31 cellular contexts compared by ENCODE assay signal in the genomic region with DNA sequence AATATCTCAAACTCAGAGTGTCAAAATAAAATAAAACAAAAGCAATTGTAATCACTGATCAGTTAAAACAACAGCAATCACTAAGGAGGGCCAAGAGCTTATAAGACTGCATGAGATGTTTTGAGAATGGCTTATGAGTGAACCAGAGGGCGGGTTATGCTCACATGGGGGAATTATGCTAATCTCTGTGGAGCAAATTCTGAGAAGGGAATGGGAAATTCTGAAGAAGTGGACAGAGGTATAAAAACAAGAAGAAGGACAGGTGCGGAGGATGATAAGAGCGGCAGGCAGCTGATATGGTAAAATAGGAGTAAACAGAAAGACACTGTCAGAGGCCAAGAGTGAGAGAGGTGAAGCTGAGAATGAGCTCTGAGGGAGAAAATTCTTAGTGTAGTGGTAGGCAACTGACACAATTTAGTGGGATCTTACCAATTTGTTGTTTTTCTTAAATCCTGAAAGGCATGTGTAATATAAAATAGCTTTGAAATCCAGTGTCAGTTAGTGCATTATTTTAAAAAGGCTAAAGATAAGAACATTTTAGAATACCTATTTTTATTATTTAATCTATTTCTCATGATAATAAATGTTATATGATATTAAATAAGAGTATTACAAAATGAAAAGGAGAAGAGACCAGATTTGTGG.
"Had no signal": no experiment of that assay in that cellular context is flagged by ENCODE, and none has a peak within 500 bp of the region (broad histone marks: within the 10 kb centered on the region; RNA-seq: fewer than 3 reads in every experiment).

No MANE protein-coding gene starts in this region.

- H3K4me1 ChIP-seq: gastrocnemius medialis, pancreas, psoas muscle, right atrium auricular region, upper lobe of left lung, vagina had no signal

- H3K27me3 Mint-ChIP-seq: activated CD8-positive, alpha-beta T cell treated with anti-CD3 and anti-CD28 coated beads for 36 hours; stimulated activated memory B cell treated with anti-CD40 and anti-IgM and Interleukin-4, amounts not matched to agents 10 μg/mL and 1 μg/mL and 100 μg/mL, for 72 hours; stimulated activated naive CD8-positive, alpha-beta T cell treated with anti-CD3 and anti-CD28 coated beads, Interleukin-15, amount 100 ng/mL, for 72 hours had no signal

- H3K27ac ChIP-seq: brain microvascular endothelial cell, coronary artery, dorsolateral prefrontal cortex, gastrocnemius medialis, hepatocyte, pancreas, psoas muscle, right atrium auricular region, upper lobe of left lung, vagina had no signal

- H3K36me3 Mint-ChIP-seq: stimulated activated memory B cell treated with anti-CD40 and anti-IgM and Interleukin-4, amounts not matched to agents 10 μg/mL and 1 μg/mL and 100 μg/mL, for 72 hours; WTC11 had no signal

- H3K9me3 Mint-ChIP-seq: activated CD8-positive, alpha-beta T cell treated with anti-CD3 and anti-CD28 coated beads for 36 hours; activated T-cell treated with anti-CD3 and anti-CD28 coated beads, Interleukin-2, amount 50 U/mL, for 4 hours; nephron; stimulated activated memory B cell treated with anti-CD40 and anti-IgM and Interleukin-4, amounts not matched to agents 10 μg/mL and 1 μg/mL and 100 μg/mL, for 72 hours; T-helper 2 cell treated with Interferon-gamma antibody and Interleukin-4, amounts not matched to agents 5 μg/mL and 100 μg/mL, for 36 hours; WTC11 had no signal

- H3K27ac Mint-ChIP-seq: activated CD8-positive, alpha-beta T cell treated with anti-CD3 and anti-CD28 coated beads for 36 hours; activated T-helper 17 cell treated with anti-CD3 and anti-CD28 coated beads, Interleukin-2, amount 50 U/mL, for 72 hours; nephron; stimulated activated memory B cell treated with anti-CD40 and anti-IgM and Interleukin-4, amounts not matched to agents 10 μg/mL and 1 μg/mL and 100 μg/mL, for 72 hours; stimulated activated naive CD8-positive, alpha-beta T cell treated with anti-CD3 and anti-CD28 coated beads, Interleukin-15, amount 100 ng/mL, for 72 hours; T-helper 2 cell treated with Interferon-gamma antibody and Interleukin-4, amounts not matched to agents 5 μg/mL and 100 μg/mL, for 36 hours; WTC11 had no signal

- H3K4me1 Mint-ChIP-seq: activated T-helper 17 cell treated with anti-CD3 and anti-CD28 coated beads, Interleukin-2, amount 50 U/mL, for 72 hours; nephron; stimulated activated memory B cell treated with anti-CD40 and anti-IgM and Interleukin-4, amounts not matched to agents 10 μg/mL and 1 μg/mL and 100 μg/mL, for 72 hours; stimulated activated naive CD8-positive, alpha-beta T cell treated with anti-CD3 and anti-CD28 coated beads, Interleukin-15, amount 100 ng/mL, for 72 hours had no signal

- H3K4me3 ChIP-seq: coronary artery, dorsolateral prefrontal cortex, gastrocnemius medialis, hepatocyte, pancreas, psoas muscle, right atrium auricular region, smooth muscle cell, upper lobe of left lung, vagina had no signal

- H3K36me3 ChIP-seq: brain microvascular endothelial cell, gastrocnemius medialis, pancreas, right atrium auricular region, upper lobe of left lung, vagina had no signal

- H3K9me3 ChIP-seq: gastrocnemius medialis, pancreas, psoas muscle, right atrium auricular region, upper lobe of left lung, vagina had no signal

- H3K4me3 Mint-ChIP-seq: activated CD8-positive, alpha-beta T cell treated with anti-CD3 and anti-CD28 coated beads for 36 hours; activated T-cell treated with anti-CD3 and anti-CD28 coated beads, Interleukin-2, amount 50 U/mL, for 4 hours; activated T-helper 17 cell treated with anti-CD3 and anti-CD28 coated beads, Interleukin-2, amount 50 U/mL, for 72 hours; nephron; stimulated activated memory B cell treated with anti-CD40 and anti-IgM and Interleukin-4, amounts not matched to agents 10 μg/mL and 1 μg/mL and 100 μg/mL, for 72 hours; stimulated activated naive CD8-positive, alpha-beta T cell treated with anti-CD3 and anti-CD28 coated beads, Interleukin-15, amount 100 ng/mL, for 72 hours; T-helper 2 cell treated with Interferon-gamma antibody and Interleukin-4, amounts not matched to agents 5 μg/mL and 100 μg/mL, for 36 hours; WTC11 had no signal

- DNase-seq: activated CD4-positive, alpha-beta T cell treated with anti-CD3 and anti-CD28 coated beads, Interleukin-2, amount 50 U/mL, for 1 hour; activated CD8-positive, alpha-beta T cell treated with anti-CD3 and anti-CD28 coated beads for 36 hours; activated gamma-delta T cell treated with Interleukin-2 at 50 U/mL for 16 hours; activated naive CD4-positive, alpha-beta T cell treated with anti-CD3 and anti-CD28 coated beads, Interleukin-2, amount 50 U/mL, for 16 hours; activated T-cell treated with anti-CD3 and anti-CD28 coated beads, Interleukin-2, amount 50 U/mL, for 4 hours; amniotic stem cell; brain microvascular endothelial cell; dorsolateral prefrontal cortex; effector memory CD4-positive, alpha-beta T cell; gastrocnemius medialis; glutamatergic neuron; left colon; mammary epithelial cell; pancreas; psoas muscle; stimulated activated CD4-positive, alpha-beta T cell treated with anti-CD3 and anti-CD28 coated beads, Interleukin-1b, Interleukin-23, amount 100 ng/mL, for 48 hours; stimulated activated CD4-positive, alpha-beta T cell treated with anti-CD3 and anti-CD28 coated beads, Interleukin-4, amount 100 ng/mL, for 4 hours; stimulated activated CD8-positive, alpha-beta memory T cell treated with anti-CD3 and anti-CD28 coated beads, Interleukin-4, amount 100 ng/mL, for 48 hours; stimulated activated naive CD8-positive, alpha-beta T cell treated with anti-CD3 and anti-CD28 coated beads, Interleukin-15, amount 100 ng/mL, for 72 hours; substantia nigra; upper lobe of left lung had no signal

- H3K27me3 ChIP-seq: brain microvascular endothelial cell, gastrocnemius medialis, hepatocyte, pancreas, right atrium auricular region, upper lobe of left lung, vagina had no signal

- ATAC-seq: activated CD8-positive, alpha-beta T cell treated with anti-CD3 and anti-CD28 coated beads for 36 hours; activated T-cell treated with anti-CD3 and anti-CD28 coated beads, Interleukin-2, amount 50 U/mL, for 4 hours; activated T-helper 17 cell treated with anti-CD3 and anti-CD28 coated beads, Interleukin-2, amount 50 U/mL, for 72 hours; gastrocnemius medialis; left colon; psoas muscle; stimulated activated memory B cell treated with anti-CD40 and anti-IgM and Interleukin-4, amounts not matched to agents 10 μg/mL and 1 μg/mL and 100 μg/mL, for 72 hours; stimulated activated naive CD8-positive, alpha-beta T cell treated with anti-CD3 and anti-CD28 coated beads, Interleukin-15, amount 100 ng/mL, for 72 hours; WTC11 had no signal
